Comparison of ENCODE assay signal across 19 cellular contexts in genomic region chr11:80613630-80614029, GRCh38.
DNase-seq lines count a peak whose midpoint lies in the region; TF ChIP-seq lines count a peak whose summit lies in the region.
"Had no signal": no experiment of that assay in that cellular context is flagged by ENCODE, and none has a peak within 500 bp of the region (broad histone marks: within the 10 kb centered on the region; RNA-seq: fewer than 3 reads in every experiment).

No MANE protein-coding gene starts in this region.

- CTCF ChIA-PET in mammary epithelial cell (lab: Charles Lee; ENCODE audit: low non-redundant PET), result no interaction called here
- CTCF ChIA-PET in MCF 10A (lab: Yijun Ruan, JAX), result interaction anchor here (0.6 kb wide), 1 partner anchor 109 kb away, joined by 3 read pairs; no protein-coding TSS in a partner anchor

- H3K36me3 Mint-ChIP-seq in MCF 10A (ENCODE audit: insufficient read depth, unreplicated experiment), result no peaks in the 10 kb centered on the region
- H3K36me3 Mint-ChIP-seq in neural progenitor cell, result no peaks in the 10 kb centered on the region
- no peaks in the 10 kb centered on the region for H3K36me3 Mint-ChIP-seq in endothelial cell (ENCODE audit: low read depth, unreplicated experiment)
- H3K36me3 Mint-ChIP-seq: CD4-positive, alpha-beta memory T cell had no signal

- H3K4me2 ChIP-seq in mammary epithelial cell (ENCODE audit: insufficient read depth, low read depth, low read length) (no peak overlapping the region), hepatocyte (no peak overlapping the region), neural progenitor cell (no peak overlapping the region)
- H3K4me2 ChIP-seq: A549 had no signal

- in situ Hi-C loops in mammary epithelial cell (cut with MboI; ENCODE audit: low sequenced_read_pairs in 2 of 2), result no loop called here

- H3K4me1 Mint-ChIP-seq in MCF 10A (ENCODE audit: insufficient read depth, unreplicated experiment) (no peaks in the 10 kb centered on the region), neural progenitor cell (peaks cover 5% of the 10 kb centered on the region), endothelial cell (ENCODE audit: unreplicated experiment) (no peaks in the 10 kb centered on the region)
- H3K4me1 Mint-ChIP-seq: CD4-positive, alpha-beta memory T cell had no signal

- WGBS in mammary epithelial cell (ENCODE audit: low coverage, missing lambda C conversion rate), result 22% methylated on average over 2 of the region's 2 CpGs
- WGBS in hepatocyte (ENCODE audit: low lambda C conversion rate, missing lambda C conversion rate), result 40% methylated on average over 2 of the region's 2 CpGs
- 65 to 66% methylated on average over 2 of the region's 2 CpGs for WGBS in thyroid gland, 2 donors

- H3K27ac Mint-ChIP-seq in MCF 10A (ENCODE audit: low read depth, unreplicated experiment), result no peak overlapping the region
- no peak overlapping the region for H3K27ac Mint-ChIP-seq in neural progenitor cell
- H3K27ac Mint-ChIP-seq in endothelial cell (ENCODE audit: unreplicated experiment), result no peak overlapping the region
- H3K27ac Mint-ChIP-seq: CD4-positive, alpha-beta memory T cell; HFFc6 had no signal

- BruUV-seq in mammary epithelial cell (replicated peaks; lab: Mats Ljungman, UMichigan), result no TSS peak
- no TSS peak for BruUV-seq in MCF 10A (replicated peaks; lab: Mats Ljungman, UMichigan)

- dilution Hi-C loops in mammary epithelial cell (cut with HindIII; ENCODE audit: low sequenced_read_pairs), result no loop called here

- TF ChIP-seq CTCF in mammary epithelial cell (conservative IDR thresholded peaks at IDR 0.05 in 1 of 2, IDR thresholded peaks at IDR 0.05 in 1 of 2; ENCODE audit: extremely low read depth in 1 of 2, insufficient read depth in 1 of 2, low read depth in 1 of 2, low read length in 2 of 2), result no peak
- no peak for TF ChIP-seq CTCF in MCF 10A (IDR thresholded peaks at IDR 0.05; ENCODE audit: unreplicated experiment)
- TF ChIP-seq CTCF in hepatocyte (IDR thresholded peaks at IDR 0.05; ENCODE audit: poor library complexity), result no peak
- no peak for TF ChIP-seq CTCF in neural progenitor cell (IDR thresholded peaks at IDR 0.05)
- TF ChIP-seq CTCF in thyroid gland (IDR thresholded peaks at IDR 0.05), result no peak
- no peak for TF ChIP-seq CTCF in endothelial cell (IDR thresholded peaks at IDR 0.05; ENCODE audit: unreplicated experiment)

- H3K4me1 ChIP-seq in mammary epithelial cell (ENCODE audit: insufficient read depth, low read length), result no peaks in the 10 kb centered on the region
- H3K4me1 ChIP-seq in hepatocyte (ENCODE audit: insufficient read depth), result no peaks in the 10 kb centered on the region
- H3K4me1 ChIP-seq in neural progenitor cell, result peaks cover 13% of the 10 kb centered on the region
- no peaks in the 10 kb centered on the region for H3K4me1 ChIP-seq in thyroid gland
- H3K4me1 ChIP-seq: A549, HAP-1 had no signal

- H3F3A ChIP-seq in neural progenitor cell (ENCODE audit: low read depth), result no peaks in the 10 kb centered on the region

- H3K9ac ChIP-seq in mammary epithelial cell (ENCODE audit: insufficient read depth, low read length) (no peak overlapping the region), neural progenitor cell (no peak overlapping the region)

- H3K79me2 ChIP-seq in mammary epithelial cell (ENCODE audit: insufficient read depth, low read length), result no peaks in the 10 kb centered on the region
- no peaks in the 10 kb centered on the region for H3K79me2 ChIP-seq in hepatocyte
- H3K79me2 ChIP-seq in neural progenitor cell (ENCODE audit: low read depth), result no peaks in the 10 kb centered on the region

- intact Hi-C loops in mammary epithelial cell (cut with micrococcal nuclease) (no loop called here), MCF 10A (cut with micrococcal nuclease) (no loop called here), thyroid gland (cut with DNase I) (no loop called here)

- H2AFZ ChIP-seq in mammary epithelial cell (ENCODE audit: low read depth, low read length), result peak overlapping the region; percentile 20
- H2AFZ ChIP-seq in hepatocyte, result no peak overlapping the region
- no peak overlapping the region for H2AFZ ChIP-seq in neural progenitor cell (replicated peaks)

- no peaks in the 10 kb centered on the region for H3K36me3 ChIP-seq in mammary epithelial cell (ENCODE audit: insufficient read depth, low read length)
- no peaks in the 10 kb centered on the region for H3K36me3 ChIP-seq in hepatocyte (replicated peaks; ENCODE audit: insufficient read depth, low read depth)
- H3K36me3 ChIP-seq in neural progenitor cell, result no peaks in the 10 kb centered on the region
- H3K36me3 ChIP-seq in thyroid gland, result no peaks in the 10 kb centered on the region
- H3K36me3 ChIP-seq: HAP-1 had no signal

- H3K27ac ChIP-seq in mammary epithelial cell (ENCODE audit: insufficient read depth, low read depth, low read length) (no peak overlapping the region), hepatocyte (no peak overlapping the region), neural progenitor cell (peak overlapping the region; percentile 2), thyroid gland (no peak overlapping the region)
- H3K27ac ChIP-seq: A549 had no signal

- H3K9me2 ChIP-seq in hepatocyte (replicated peaks; ENCODE audit: insufficient read depth), result no peaks in the 10 kb centered on the region

- H3K27me3 Mint-ChIP-seq in MCF 10A (ENCODE audit: insufficient read depth, unreplicated experiment), result no peaks in the 10 kb centered on the region
- no peaks in the 10 kb centered on the region for H3K27me3 Mint-ChIP-seq in neural progenitor cell (ENCODE audit: insufficient read depth, low read depth)
- H3K27me3 Mint-ChIP-seq in endothelial cell (ENCODE audit: unreplicated experiment), result no peaks in the 10 kb centered on the region
- H3K27me3 Mint-ChIP-seq: CD4-positive, alpha-beta memory T cell had no signal

- H3K9me3 ChIP-seq in mammary epithelial cell (replicated peaks; ENCODE audit: insufficient read depth, low read length), result no peaks in the 10 kb centered on the region
- H3K9me3 ChIP-seq in hepatocyte (ENCODE audit: low read depth), result no peaks in the 10 kb centered on the region
- H3K9me3 ChIP-seq in neural progenitor cell (ENCODE audit: low read depth), result no peaks in the 10 kb centered on the region
- no peaks in the 10 kb centered on the region for H3K9me3 ChIP-seq in thyroid gland
- H3K9me3 ChIP-seq: A549, HAP-1 had no signal

- POLR2A ChIA-PET in MCF 10A (lab: Yijun Ruan, JAX), result no interaction called here

- H3K4me3 ChIP-seq in mammary epithelial cell (replicated peaks in 1 of 3; ENCODE audit: insufficient read depth in 1 of 3, low read depth in 2 of 3, low read length in 3 of 3) (no peak overlapping the region), hepatocyte (no peak overlapping the region), neural progenitor cell (no peak overlapping the region), thyroid gland (replicated peaks in 1 of 3) (no peak overlapping the region)
- H3K4me3 ChIP-seq: A549, HAP-1 had no signal

- DNase-seq in mammary epithelial cell, result no peak
- no peak for DNase-seq in MCF 10A (ENCODE audit: unreplicated experiment)
- DNase-seq in SK-N-DZ (ENCODE audit: low spot score), result peak; percentile 98
- DNase-seq in hepatocyte (ENCODE audit: low spot score), result peak; percentile 9
- DNase-seq in neural progenitor cell (ENCODE audit: low spot score), result peak; percentile 39
- DNase-seq in thyroid gland, result no peak
- DNase-seq in endothelial cell (ENCODE audit: low spot score), result no peak
- DNase-seq: 8988T; C1 segment of cervical spinal cord; Calu3; CD4-positive, alpha-beta memory T cell; COR-L47; DMS53; DMS79 treated with DMSO at 0.1 percent for 48 hours; GF-D8; GOT3; HFFc6 had no signal

- no peak for TF ChIP-seq POLR2A in thyroid gland (IDR thresholded peaks at IDR 0.05)

- H3K9me3 Mint-ChIP-seq in MCF 10A (ENCODE audit: unreplicated experiment) (no peaks in the 10 kb centered on the region), neural progenitor cell (no peaks in the 10 kb centered on the region), endothelial cell (ENCODE audit: unreplicated experiment) (no peaks in the 10 kb centered on the region)

- H3K27me3 ChIP-seq in mammary epithelial cell (ENCODE audit: insufficient read depth, low read length) (no peaks in the 10 kb centered on the region), hepatocyte (no peaks in the 10 kb centered on the region), neural progenitor cell (no peaks in the 10 kb centered on the region), thyroid gland (no peaks in the 10 kb centered on the region)

- H3K4me3 Mint-ChIP-seq in MCF 10A (ENCODE audit: unreplicated experiment) (no peak overlapping the region), neural progenitor cell (no peak overlapping the region), endothelial cell (ENCODE audit: unreplicated experiment) (no peak overlapping the region)
- H3K4me3 Mint-ChIP-seq: CD4-positive, alpha-beta memory T cell; HFFc6 had no signal

- H4K20me1 ChIP-seq in mammary epithelial cell (ENCODE audit: insufficient read depth, low read length) (no peaks in the 10 kb centered on the region), hepatocyte (ENCODE audit: insufficient read depth, poor library complexity, severe bottlenecking) (no peaks in the 10 kb centered on the region), neural progenitor cell (ENCODE audit: low read depth) (no peaks in the 10 kb centered on the region)

Comparison
In these comparisons a context has a peak if more than half of its experiments do, and no peak if none do; other contexts are left out.
1. DNase-seq: peak in SK-N-DZ (single experiment), hepatocyte (single experiment) and neural progenitor cell (single experiment); none in mammary epithelial cell (single experiment), MCF 10A (single experiment), thyroid gland (0 of 2) and endothelial cell (single experiment).